ENCODE assay signal across 11 cellular contexts in genomic region chr3:160697628-160698382, GRCh38. TPM values are rescaled to one million over a fixed set of nuclear protein-coding genes. Genes with fewer than 3 reads are reported as not detected.
DNase-seq lines count a peak whose midpoint lies in the region; ATAC-seq, FAIRE-seq and TF ChIP-seq lines count a peak whose summit lies in the region.
"Had no signal": no experiment of that assay in that cellular context is flagged by ENCODE, and none has a peak within 500 bp of the region (broad histone marks: within the 10 kb centered on the region; RNA-seq: fewer than 3 reads in every experiment).

No MANE protein-coding gene starts in this region.

- H3K27me3 ChIP-seq in MM.1S (replicated peaks; ENCODE audit: insufficient read depth, low read length): no peaks in the 10 kb centered on the region
- H3K27me3 ChIP-seq: Peyer's patch had no signal

- ATAC-seq in GM21390 (IDR thresholded peaks at IDR 0.05; ENCODE audit: unreplicated experiment) (peak; percentile 75), HG03520 (IDR thresholded peaks at IDR 0.05; ENCODE audit: unreplicated experiment) (no peak)
- ATAC-seq: esophagus mucosa had no signal

- H3K79me2 ChIP-seq in MM.1S (ENCODE audit: low read length): no peaks in the 10 kb centered on the region

- TF ChIP-seq CTCF in MM.1S (IDR thresholded peaks at IDR 0.05; ENCODE audit: low read length) (no peak), fibroblast of mammary gland (conservative IDR thresholded peaks at IDR 0.05; ENCODE audit: control insufficient read depth, insufficient read depth, low read depth, low read length) (no peak)

- DNase-seq in Daoy (ENCODE audit: low read depth): peak; percentile 83
- no peak for DNase-seq in MM.1S
- peak; percentile 67 for DNase-seq in fibroblast of mammary gland (ENCODE audit: low read depth)
- DNase-seq in cerebellar nuclear complex (lab: John Stamatoyannopoulos, UW): no peak
- DNase-seq in RCC 7860 (ENCODE audit: low spot score): no peak
- DNase-seq in Ammon's horn (ENCODE audit: low spot score): no peak
- DNase-seq: activated T-cell treated with anti-CD3 and anti-CD28 coated beads, Interleukin-2, amount 50 U/mL, for 1 hour; Peyer's patch had no signal

- FAIRE-seq in RCC 7860 (lab: Jason Lieb, UNC): no peak

- no peak overlapping the region for H3K27ac ChIP-seq in MM.1S (ENCODE audit: low read length)
- H3K27ac ChIP-seq: Peyer's patch had no signal

- no peaks in the 10 kb centered on the region for H4K20me1 ChIP-seq in MM.1S (ENCODE audit: insufficient read depth, low read length)

- H3K4me1 ChIP-seq in MM.1S (ENCODE audit: low read length): peaks cover 9% of the 10 kb centered on the region
- H3K4me1 ChIP-seq: Peyer's patch had no signal

- H3K9me2 ChIP-seq in MM.1S (replicated peaks; ENCODE audit: insufficient read depth, low read length): no peaks in the 10 kb centered on the region

- no peak overlapping the region for H3K4me3 ChIP-seq in MM.1S (ENCODE audit: low read length)
- no peak overlapping the region for H3K4me3 ChIP-seq in fibroblast of mammary gland (ENCODE audit: control insufficient read depth, low read depth, low read length)
- H3K4me3 ChIP-seq: Peyer's patch had no signal

- H2AFZ ChIP-seq in MM.1S (ENCODE audit: low read length): peak overlapping the region; percentile 0; the same call in 1 of the 2 replicates

- H3K36me3 ChIP-seq in MM.1S (replicated peaks; ENCODE audit: insufficient read depth, low read length): no peaks in the 10 kb centered on the region
- H3K36me3 ChIP-seq: Peyer's patch had no signal

- 0 out of 2 replicates have a peak overlapping the region, but pooled peaks have one; percentile 8 for H3K4me2 ChIP-seq in MM.1S (ENCODE audit: low read depth, low read length)

- H3K9ac ChIP-seq in MM.1S (ENCODE audit: low read length): no peak overlapping the region

- no peaks in the 10 kb centered on the region for H3F3A ChIP-seq in MM.1S (ENCODE audit: insufficient read depth, low read length)

- H3K9me3 ChIP-seq in MM.1S (replicated peaks; ENCODE audit: insufficient read depth, low read length): no peaks in the 10 kb centered on the region
- H3K9me3 ChIP-seq: Peyer's patch had no signal

RNA-seq across cellular contexts. Expression of gene ARL14, which starts 20.8 kb away (rescaled TPM):
- total RNA-seq in Daoy (2014; rRNA removed; shearing (Covaris generic)): 1.7 and 4.5 TPM in 2 replicates

RNA-seq across cellular contexts. Expression of gene PPM1L, which starts 58.2 kb away (rescaled TPM):
- 6.8 TPM in 2 replicates for total RNA-seq in Daoy (2014; rRNA removed; shearing (Covaris generic))

Comparison
In these comparisons a context has a peak if more than half of its experiments do, and no peak if none do; other contexts are left out.
1. DNase-seq: peak in Daoy (single experiment) and fibroblast of mammary gland (single experiment); none in MM.1S (single experiment), cerebellar nuclear complex (0 of 2), RCC 7860 (single experiment) and Ammon's horn (single experiment).